In genomic region chr2:61434314-61434713, GRCh38 we compare ENCODE assay signal across 11 cellular contexts. TPM values are rescaled to one million over a fixed set of nuclear protein-coding genes. Genes with fewer than 3 reads are reported as not detected.
DNase-seq lines count a peak whose midpoint lies in the region; ATAC-seq and TF ChIP-seq lines count a peak whose summit lies in the region.
"Had no signal": no experiment of that assay in that cellular context is flagged by ENCODE, and none has a peak within 500 bp of the region (broad histone marks: within the 10 kb centered on the region; RNA-seq: fewer than 3 reads in every experiment).

No MANE protein-coding gene starts in this region.

- H3K9me3 Mint-ChIP-seq in IgD-negative memory B cell (peaks cover 0 to 9% (median 5%) of the 10 kb centered on the region in 3 donors), activated B cell treated with CpG ODN at 0.5 μM for 24 hours (peaks cover 9% of the 10 kb centered on the region), naive B cell (peaks cover 9 to 23% (median 15%) of the 10 kb centered on the region in 7 donors)

- H3K27me3 Mint-ChIP-seq in IgD-negative memory B cell (no peaks in the 10 kb centered on the region), activated B cell treated with CpG ODN at 0.5 μM for 24 hours (no peaks in the 10 kb centered on the region), naive B cell (no peaks in the 10 kb centered on the region)

- peaks cover 4% of the 10 kb centered on the region for H3K36me3 Mint-ChIP-seq in IgD-negative memory B cell
- H3K36me3 Mint-ChIP-seq in activated B cell treated with CpG ODN at 0.5 μM for 24 hours (ENCODE audit: low read depth), result peaks cover 19% of the 10 kb centered on the region
- peaks cover 9 to 16% of the 10 kb centered on the region in 2 donors for H3K36me3 Mint-ChIP-seq in naive B cell

- H3K4me1 Mint-ChIP-seq in IgD-negative memory B cell (peaks cover 42 to 54% (median 50%) of the 10 kb centered on the region in 3 donors), activated B cell treated with CpG ODN at 0.5 μM for 24 hours (peaks cover 59% of the 10 kb centered on the region), naive B cell (peaks cover 53 to 70% (median 69%) of the 10 kb centered on the region in 3 donors)

- H3K4me3 Mint-ChIP-seq in IgD-negative memory B cell (peak overlapping the region in 1 of 4 donors; percentile 58), activated B cell treated with CpG ODN at 0.5 μM for 24 hours (peak overlapping the region; percentile 38), naive B cell (peak overlapping the region in 6 of 8 donors; percentile 0 to 75 (median 37))

- no peak for TF ChIP-seq CTCF in activated B cell treated with CpG ODN at 0.5 μM for 24 hours (IDR thresholded peaks at IDR 0.05)

- POLR2A ChIA-PET in activated B cell treated with CpG ODN at 0.5 μM for 24 hours (lab: Charles Lee), result interaction anchor here (1.7 kb wide), 1 partner anchor 104 kb away, joined by 9 read pairs; the partner anchor contains the start of gene XPO1

- DNase-seq in GF-D8 (lab: John Stamatoyannopoulos, UW) (peak; percentile 83), activated B cell treated with CpG ODN at 0.5 μM for 24 hours (no peak), naive B cell (no peak), iPS-NIHi7 (ENCODE audit: extremely low spot score) (no peak), cerebellum (ENCODE audit: low spot score) (no peak), NCI-H345 treated with DMSO at 0.1 percent for 48 hours (lab: John Stamatoyannopoulos, UW; ENCODE audit: unreplicated experiment) (no peak)
- no peak for DNase-seq in activated CD8-positive, alpha-beta memory T cell treated with anti-CD3 and anti-CD28 coated beads, Interleukin-2, amount 50 U/mL, for 48 hours
- DNase-seq: activated T-cell treated with anti-CD3 and anti-CD28 coated beads, Interleukin-2, amount 50 U/mL, for 1 hour; colonic mucosa; stimulated activated naive CD4-positive, alpha-beta T cell had no signal

- H3K27ac Mint-ChIP-seq in IgD-negative memory B cell, result peak overlapping the region; percentile 18 to 68 (median 54)
- peak overlapping the region; percentile 80 for H3K27ac Mint-ChIP-seq in activated B cell treated with CpG ODN at 0.5 μM for 24 hours
- peak overlapping the region in 5 of 6 donors; percentile 34 to 71 (median 60) for H3K27ac Mint-ChIP-seq in naive B cell

- ATAC-seq in activated B cell treated with CpG ODN at 0.5 μM for 24 hours (ENCODE audit: low read depth) (peak; percentile 64), naive B cell (ENCODE audit: low read depth in 2 of 2) (peak; percentile 84 to 85)

- CTCF ChIA-PET in activated B cell treated with CpG ODN at 0.5 μM for 24 hours (lab: Charles Lee), result no interaction called here

- intact Hi-C loops in activated B cell treated with CpG ODN at 0.5 μM for 24 hours (cut with micrococcal nuclease), result loop anchor here (1.0 kb wide), 1 partner anchor 9 kb away; no protein-coding TSS in a partner anchor

RNA-seq across cellular contexts. Expression of gene USP34, which starts 36.6 kb away (rescaled TPM):
- polyA plus RNA-seq in IgD-negative memory B cell (21.5 TPM), naive B cell (ENCODE audit: low read depth in 6 of 6) (10 to 100 TPM; 16.1 to 26.9 (median 21.4) TPM)
- total RNA-seq in activated B cell treated with CpG ODN at 0.5 μM for 24 hours (142 and 176 TPM in 2 replicates), cerebellum (246 TPM)
